In genomic region chr19:3781603-3782002, GRCh38 we compare ENCODE assay signal across 26 cellular contexts. TPM values are rescaled to one million over a fixed set of nuclear protein-coding genes. Genes with fewer than 3 reads are reported as not detected.
"Had no signal": no experiment of that assay in that cellular context is flagged by ENCODE, and none has a peak within 500 bp of the region (broad histone marks: within the 10 kb centered on the region; RNA-seq: fewer than 3 reads in every experiment).

No MANE protein-coding gene starts in this region.

- ATAC-seq: activated T-cell treated with anti-CD3 and anti-CD28 coated beads, Interleukin-2, amount 50 U/mL, for 4 hours had no signal

- DNase-seq: activated CD4-positive, CD25-positive, alpha-beta regulatory T cell; activated CD8-positive, alpha-beta memory T cell treated with anti-CD3 and anti-CD28 coated beads for 24 hours; activated effector memory CD4-positive, alpha-beta T cell treated with anti-CD3 and anti-CD28 coated beads, Interleukin-2, amount 50 U/mL, for 16 hours; activated naive CD4-positive, alpha-beta T cell treated with Interleukin-2 at 50 U/mL for 16 hours; activated T-cell treated with anti-CD3 and anti-CD28 coated beads, Interleukin-2, amount 50 U/mL, for 4 hours; brain microvascular endothelial cell; cerebellar nuclear complex; Karpas-422; MM.1S; NCI-H1105; NCI-H1436; NCI-H1694 treated with DMSO at 0.1 percent for 48 hours; NCI-H2029 treated with DMSO at 0.1 percent for 48 hours; NCI-H510A treated with DMSO at 0.1 percent for 48 hours; NCI-H69; Peyer's patch; Right ventricle myocardium superior; SJCRH30; SK-N-SH; T-helper 1 cell had no signal

- H3K27ac Mint-ChIP-seq: activated naive CD8-positive, alpha-beta T cell had no signal

- H3K27me3 ChIP-seq: Peyer's patch, SJCRH30 had no signal

- H3K4me1 ChIP-seq: SJCRH30 had no signal

- H3K4me2 ChIP-seq: SK-N-SH had no signal

- H3K9me3 ChIP-seq: SJCRH30 had no signal

- H3K27ac ChIP-seq: brain microvascular endothelial cell, Peyer's patch, RWPE1, SJCRH30, VCaP had no signal

- H3K4me3 ChIP-seq: Peyer's patch, SJCRH30 had no signal

- H3K36me3 ChIP-seq: brain microvascular endothelial cell, Peyer's patch, SJCRH30 had no signal

- H3K9ac ChIP-seq: SK-N-SH had no signal

- H3K4me3 Mint-ChIP-seq: activated naive CD8-positive, alpha-beta T cell; activated T-cell treated with anti-CD3 and anti-CD28 coated beads, Interleukin-2, amount 50 U/mL, for 4 hours had no signal

- H3K27me3 Mint-ChIP-seq: activated naive CD8-positive, alpha-beta T cell had no signal

RNA-seq across cellular contexts. Expression of gene MATK, which starts 4.6 kb away (rescaled TPM):
- total RNA-seq: SJCRH30 had no signal
- polyA plus RNA-seq: SK-N-SH had no signal

RNA-seq across cellular contexts. Expression of gene RAX2, which starts 9.6 kb away (rescaled TPM):
- total RNA-seq: activated T-cell treated with anti-CD3 and anti-CD28 coated beads, Interleukin-2, amount 50 U/mL, for 4 hours; cardiac septum; Peyer's patch; Right ventricle myocardium superior; SJCRH30; T-helper 2 cell treated with Interferon-gamma antibody and Interleukin-4, amounts not matched to agents 100 ng/mL and 5 ng/mL, for 36 hours had no signal
- polyA plus RNA-seq: adipose tissue, SK-N-SH had no signal
